In the genomic region with DNA sequence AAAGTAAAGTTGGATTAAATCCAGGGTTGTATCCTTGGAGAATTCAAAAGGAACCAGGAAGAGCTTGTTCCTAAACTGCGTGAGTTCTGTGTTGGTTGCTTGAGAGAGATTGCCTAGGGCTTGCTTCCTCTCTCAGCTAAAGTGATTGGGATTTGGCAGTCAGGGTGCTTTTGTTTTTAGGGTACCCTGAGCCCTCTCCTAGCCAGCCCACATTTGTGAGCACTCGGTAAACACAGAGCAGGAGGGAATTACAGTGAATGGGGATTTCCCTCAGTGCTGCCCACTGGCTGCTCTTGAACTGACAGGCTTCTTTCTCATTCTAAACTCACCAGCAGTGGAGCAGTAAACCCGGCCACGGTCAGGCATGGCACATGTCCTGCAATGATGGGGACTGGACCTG, we compare ENCODE assay signal across 1 cellular context.
TF ChIP-seq lines count a peak whose summit lies in the region.

No MANE protein-coding gene starts in this region.

TF ChIP-seq in IMR-90, 13 proteins besides CTCF, POLR2A, EP300 and RAD21 (continued from another document):
- TF ChIP-seq BHLHE40 (IDR thresholded peaks at IDR 0.05; ENCODE audit: low read depth, low read length) (no peak), FOS (IDR thresholded peaks at IDR 0.05; ENCODE audit: low read depth, low read length) (no peak), SMC3 (IDR thresholded peaks at IDR 0.05; ENCODE audit: low read depth, low read length) (no peak), MXI1 (IDR thresholded peaks at IDR 0.05; ENCODE audit: borderline replicate concordance, low read depth, low read length) (no peak)
- TF ChIP-seq, protein P1, sequence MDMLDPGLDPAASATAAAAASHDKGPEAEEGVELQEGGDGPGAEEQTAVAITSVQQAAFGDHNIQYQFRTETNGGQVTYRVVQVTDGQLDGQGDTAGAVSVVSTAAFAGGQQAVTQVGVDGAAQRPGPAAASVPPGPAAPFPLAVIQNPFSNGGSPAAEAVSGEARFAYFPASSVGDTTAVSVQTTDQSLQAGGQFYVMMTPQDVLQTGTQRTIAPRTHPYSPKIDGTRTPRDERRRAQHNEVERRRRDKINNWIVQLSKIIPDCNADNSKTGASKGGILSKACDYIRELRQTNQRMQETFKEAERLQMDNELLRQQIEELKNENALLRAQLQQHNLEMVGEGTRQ (IDR thresholded peaks at IDR 0.05; ENCODE audit: low read depth, low read length), result no peak
